In the genomic region with DNA sequence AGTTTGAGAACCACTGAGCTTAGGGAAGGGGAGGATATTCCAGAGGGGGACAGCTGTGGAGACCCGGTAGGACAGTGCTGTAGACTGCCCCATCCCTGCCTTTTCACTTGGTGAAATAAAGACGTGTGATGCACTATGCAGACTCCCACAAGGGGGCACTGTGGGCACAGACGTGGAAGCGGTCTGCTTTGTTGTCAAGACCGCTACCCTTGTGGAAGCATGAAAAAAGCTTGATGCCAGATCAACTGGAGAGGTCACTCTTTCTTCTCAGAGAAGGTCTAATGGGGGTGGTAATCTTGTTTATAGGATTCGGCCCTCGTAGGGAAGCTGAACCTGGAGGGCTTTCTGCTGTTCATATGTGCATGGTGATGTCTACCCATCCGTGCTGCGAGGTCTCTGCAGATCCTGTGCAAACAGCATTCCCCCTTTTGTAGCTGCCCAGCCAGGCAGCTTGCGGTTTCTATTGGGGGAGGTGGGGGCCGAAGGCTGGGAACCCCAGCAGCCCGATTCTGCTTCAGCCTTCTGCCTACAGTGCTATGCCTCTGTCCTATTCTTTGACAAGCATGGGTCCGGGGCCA, we compare ENCODE assay signal across 8 cellular contexts. TPM values are rescaled to one million over a fixed set of nuclear protein-coding genes. Genes with fewer than 3 reads are reported as not detected.
DNase-seq lines count a peak whose midpoint lies in the region; ATAC-seq and TF ChIP-seq lines count a peak whose summit lies in the region.

No MANE protein-coding gene starts in this region.

- peak; percentile 98 for TF ChIP-seq RAD21 in Ishikawa (IDR thresholded peaks at IDR 0.05; ENCODE audit: low read depth)

- peak; percentile 71 for DNase-seq in AG08396 (ENCODE audit: low spot score)
- DNase-seq in PC-9 = peak; percentile 68 to 86
- DNase-seq in activated T-cell treated with anti-CD3 and anti-CD28 coated beads, Interleukin-2, amount 50 U/mL, for 4 hours = peak; percentile 78
- DNase-seq in fibroblast of lung (ENCODE audit: low read depth in 2 of 2) = peak; percentile 76 to 88
- peak; percentile 99 for DNase-seq in neural crest cell (ENCODE audit: low read depth, low spot score)
- DNase-seq in stimulated activated naive CD8-positive, alpha-beta T cell treated with anti-CD3 and anti-CD28 coated beads, Interleukin-15, amount 100 ng/mL, for 72 hours = peak; percentile 73 to 76

- POLR2A ChIA-PET in PC-9 (lab: Charles Lee; ENCODE audit: unreplicated experiment) = no interaction called here

- H3K4me2 ChIP-seq in PC-9 (no peak overlapping the region), fibroblast of lung (ENCODE audit: extremely low read depth, insufficient read depth, low read length) (no peak overlapping the region)

- H3K27me3 Mint-ChIP-seq in activated T-cell treated with anti-CD3 and anti-CD28 coated beads, Interleukin-2, amount 50 U/mL, for 4 hours (ENCODE audit: low read depth) = no peaks in the 10 kb centered on the region
- no peaks in the 10 kb centered on the region for H3K27me3 Mint-ChIP-seq in neural crest cell (ENCODE audit: low read depth)
- no peaks in the 10 kb centered on the region for H3K27me3 Mint-ChIP-seq in stimulated activated naive CD8-positive, alpha-beta T cell treated with anti-CD3 and anti-CD28 coated beads, Interleukin-15, amount 100 ng/mL, for 72 hours

- H3K9ac ChIP-seq in fibroblast of lung (ENCODE audit: insufficient read depth, low read length) = no peak overlapping the region

- CTCF ChIA-PET in PC-9 (lab: Charles Lee) = interaction anchor here (0.5 to 1.4 kb wide), 4 partner anchors 1145 to 1215 kb away, joined by 3 to 8 read pairs (median 3); no protein-coding TSS in a partner anchor

- H3K4me1 ChIP-seq in PC-9 (replicated peaks; ENCODE audit: insufficient read depth) (no peaks in the 10 kb centered on the region), fibroblast of lung (ENCODE audit: control insufficient read depth, extremely low read depth, insufficient read depth, low read length) (peaks cover 11% of the 10 kb centered on the region)

- H2AFZ ChIP-seq in PC-9 = no peak overlapping the region
- no peak overlapping the region for H2AFZ ChIP-seq in fibroblast of lung (ENCODE audit: low read length)

- H3K27ac ChIP-seq in PC-9 (no peak overlapping the region), fibroblast of lung (ENCODE audit: insufficient read depth, low read length) (no peak overlapping the region)

- no peaks in the 10 kb centered on the region for H3K36me3 ChIP-seq in PC-9 (ENCODE audit: low read depth)
- H3K36me3 ChIP-seq in fibroblast of lung (ENCODE audit: control insufficient read depth, insufficient read depth, low read length) = peaks cover 2% of the 10 kb centered on the region

- H3K4me3 ChIP-seq in PC-9 (no peak overlapping the region), fibroblast of lung (replicated peaks in 1 of 4; ENCODE audit: control extremely low read depth in 1 of 4, insufficient read depth in 1 of 4, low read depth in 3 of 4, low read length in 4 of 4) (no peak overlapping the region)

- peaks cover 8% of the 10 kb centered on the region for H3K36me3 Mint-ChIP-seq in activated T-cell treated with anti-CD3 and anti-CD28 coated beads, Interleukin-2, amount 50 U/mL, for 4 hours (ENCODE audit: insufficient read depth)
- H3K36me3 Mint-ChIP-seq in neural crest cell (ENCODE audit: low read depth) = peaks cover 3% of the 10 kb centered on the region

- peaks cover 28% of the 10 kb centered on the region for H4K20me1 ChIP-seq in PC-9 (ENCODE audit: insufficient read depth)
- no peaks in the 10 kb centered on the region for H4K20me1 ChIP-seq in fibroblast of lung (ENCODE audit: control insufficient read depth, extremely low read depth, insufficient read depth, low read length)

- no TSS peak for BruUV-seq in PC-9 (replicated peaks; lab: Mats Ljungman, UMichigan)

- H3K9me3 ChIP-seq in PC-9 (ENCODE audit: insufficient read depth, low read depth) (no peaks in the 10 kb centered on the region), fibroblast of lung (ENCODE audit: control insufficient read depth, insufficient read depth, low read depth, low read length) (no peaks in the 10 kb centered on the region)

- no peaks in the 10 kb centered on the region for H3K9me2 ChIP-seq in PC-9 (ENCODE audit: insufficient read depth)

- intact Hi-C loops in PC-9 (cut with micrococcal nuclease; ENCODE audit: unreplicated experiment) = loop anchor here (1.0 to 10.0 kb wide), 5 partner anchors 255 to 1148 kb away; no protein-coding TSS in a partner anchor

- H3K27me3 ChIP-seq in PC-9 (ENCODE audit: insufficient read depth, low read depth) (no peaks in the 10 kb centered on the region), fibroblast of lung (ENCODE audit: control insufficient read depth, insufficient read depth, low read length) (no peaks in the 10 kb centered on the region)

- ATAC-seq in GM18870 (IDR thresholded peaks at IDR 0.05; ENCODE audit: unreplicated experiment) = peak; percentile 74
- peak; percentile 68 to 69 for ATAC-seq in activated T-cell treated with anti-CD3 and anti-CD28 coated beads, Interleukin-2, amount 50 U/mL, for 4 hours
- ATAC-seq in stimulated activated naive CD8-positive, alpha-beta T cell treated with anti-CD3 and anti-CD28 coated beads, Interleukin-15, amount 100 ng/mL, for 72 hours = peak; percentile 81

- TF ChIP-seq EP300 in Ishikawa (IDR thresholded peaks at IDR 0.05; ENCODE audit: borderline replicate concordance) = 0 out of 2 replicates have a peak, but pooled peaks have one; percentile 9

- peaks cover 19% of the 10 kb centered on the region for H3K4me1 Mint-ChIP-seq in activated T-cell treated with anti-CD3 and anti-CD28 coated beads, Interleukin-2, amount 50 U/mL, for 4 hours (ENCODE audit: low read depth)
- peaks cover 21% of the 10 kb centered on the region for H3K4me1 Mint-ChIP-seq in neural crest cell
- H3K4me1 Mint-ChIP-seq in stimulated activated naive CD8-positive, alpha-beta T cell treated with anti-CD3 and anti-CD28 coated beads, Interleukin-15, amount 100 ng/mL, for 72 hours = peaks cover 34% of the 10 kb centered on the region

- H3K27ac Mint-ChIP-seq in neural crest cell (ENCODE audit: unreplicated experiment) = no peak overlapping the region
- no peak overlapping the region for H3K27ac Mint-ChIP-seq in stimulated activated naive CD8-positive, alpha-beta T cell treated with anti-CD3 and anti-CD28 coated beads, Interleukin-15, amount 100 ng/mL, for 72 hours

- no peaks in the 10 kb centered on the region for H3K79me2 ChIP-seq in PC-9 (ENCODE audit: low read depth)
- H3K79me2 ChIP-seq in fibroblast of lung (ENCODE audit: control insufficient read depth, insufficient read depth, low read length) = no peaks in the 10 kb centered on the region

- TF ChIP-seq CTCF in PC-9 (conservative IDR thresholded peaks at IDR 0.05) (peak; percentile 96), fibroblast of lung (conservative IDR thresholded peaks at IDR 0.05 in 1 of 2, IDR thresholded peaks at IDR 0.05 in 1 of 2; ENCODE audit: low read depth in 1 of 2, low read length in 2 of 2) (peak; percentile 93 to 96), neural crest cell (conservative IDR thresholded peaks at IDR 0.05) (peak; percentile 97)

- no peaks in the 10 kb centered on the region for H3K9me3 Mint-ChIP-seq in activated T-cell treated with anti-CD3 and anti-CD28 coated beads, Interleukin-2, amount 50 U/mL, for 4 hours
- H3K9me3 Mint-ChIP-seq in neural crest cell = no peaks in the 10 kb centered on the region
- H3K9me3 Mint-ChIP-seq in stimulated activated naive CD8-positive, alpha-beta T cell treated with anti-CD3 and anti-CD28 coated beads, Interleukin-15, amount 100 ng/mL, for 72 hours = no peaks in the 10 kb centered on the region

- H3F3A ChIP-seq in PC-9 (ENCODE audit: insufficient read depth, low read depth) = peaks cover 41% of the 10 kb centered on the region

- no peak overlapping the region for H3K4me3 Mint-ChIP-seq in activated T-cell treated with anti-CD3 and anti-CD28 coated beads, Interleukin-2, amount 50 U/mL, for 4 hours
- peak overlapping the region; percentile 32 for H3K4me3 Mint-ChIP-seq in neural crest cell
- no peak overlapping the region for H3K4me3 Mint-ChIP-seq in stimulated activated naive CD8-positive, alpha-beta T cell treated with anti-CD3 and anti-CD28 coated beads, Interleukin-15, amount 100 ng/mL, for 72 hours

TF ChIP-seq in Ishikawa, 13 proteins besides CTCF, POLR2A, EP300 and RAD21 (continues in another document):
- TF ChIP-seq EGR1 (IDR thresholded peaks at IDR 0.05) (no peak), TAF1 (IDR thresholded peaks at IDR 0.05; ENCODE audit: low read depth) (no peak), TEAD4 (IDR thresholded peaks at IDR 0.05) (no peak), FOXM1 (IDR thresholded peaks at IDR 0.05; ENCODE audit: borderline replicate concordance, low read depth) (no peak), NFIC (IDR thresholded peaks at IDR 0.05) (no peak), TCF12 (IDR thresholded peaks at IDR 0.05; ENCODE audit: low read depth) (no peak), ZBTB7A (IDR thresholded peaks at IDR 0.05; ENCODE audit: low read depth) (no peak), CREB1 (IDR thresholded peaks at IDR 0.05; ENCODE audit: low read depth) (no peak), CEBPB (IDR thresholded peaks at IDR 0.05) (no peak), YY1 (IDR thresholded peaks at IDR 0.05; ENCODE audit: low read depth) (no peak)
- TF ChIP-seq, protein P1, sequence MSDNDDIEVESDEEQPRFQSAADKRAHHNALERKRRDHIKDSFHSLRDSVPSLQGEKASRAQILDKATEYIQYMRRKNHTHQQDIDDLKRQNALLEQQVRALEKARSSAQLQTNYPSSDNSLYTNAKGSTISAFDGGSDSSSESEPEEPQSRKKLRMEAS (IDR thresholded peaks at IDR 0.05) = no peak
- TF ChIP-seq, protein P2, sequence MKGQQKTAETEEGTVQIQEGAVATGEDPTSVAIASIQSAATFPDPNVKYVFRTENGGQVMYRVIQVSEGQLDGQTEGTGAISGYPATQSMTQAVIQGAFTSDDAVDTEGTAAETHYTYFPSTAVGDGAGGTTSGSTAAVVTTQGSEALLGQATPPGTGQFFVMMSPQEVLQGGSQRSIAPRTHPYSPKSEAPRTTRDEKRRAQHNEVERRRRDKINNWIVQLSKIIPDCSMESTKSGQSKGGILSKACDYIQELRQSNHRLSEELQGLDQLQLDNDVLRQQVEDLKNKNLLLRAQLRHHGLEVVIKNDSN (IDR thresholded peaks at IDR 0.05) = no peak

RNA-seq across cellular contexts. Expression of gene RPS24, which starts 13.7 kb away (rescaled TPM):
- total RNA-seq in PC-9 (2021) = 1,719 and 2,068 TPM in 2 replicates
- 1,000 to 10,000 TPM; 1,842 to 2,104 (median 1,901) TPM for total RNA-seq in activated T-cell treated with anti-CD3 and anti-CD28 coated beads, Interleukin-2, amount 50 U/mL, for 4 hours
- 1,917 and 3,148 TPM in 2 replicates for total RNA-seq in fibroblast of lung
- 3,191 and 4,192 TPM in 2 replicates for polyA plus RNA-seq in fibroblast of lung
- polyA plus RNA-seq in fibroblast of lung (2012) = 2,428 and 3,118 TPM in 2 replicates
- 95.0 and 127 TPM in 2 replicates for polyA minus RNA-seq in fibroblast of lung (ENCODE audit: low replicate concordance)
- 1,546 and 1,751 TPM in 2 replicates for total RNA-seq in neural crest cell

RNA-seq across cellular contexts. Expression of gene POLR3A, which starts 18.1 kb away (rescaled TPM):
- 13.1 and 14.9 TPM in 2 replicates for total RNA-seq in PC-9 (2021)
- total RNA-seq in activated T-cell treated with anti-CD3 and anti-CD28 coated beads, Interleukin-2, amount 50 U/mL, for 4 hours = 10 to 100 TPM; 30.7 to 33.7 (median 31.0) TPM
- 14.1 and 16.8 TPM in 2 replicates for total RNA-seq in fibroblast of lung
- polyA plus RNA-seq in fibroblast of lung = 11.6 and 17.1 TPM in 2 replicates
- polyA plus RNA-seq in fibroblast of lung (2012) = 9.4 and 12.2 TPM in 2 replicates
- polyA minus RNA-seq in fibroblast of lung (ENCODE audit: low replicate concordance) = 15.7 and 16.1 TPM in 2 replicates
- total RNA-seq in neural crest cell = 28.9 and 31.4 TPM in 2 replicates
